12 cellular contexts compared by ENCODE assay signal in genomic region chr2:162242586-162243304, GRCh38. TPM values are rescaled to one million over a fixed set of nuclear protein-coding genes. Genes with fewer than 3 reads are reported as not detected.
DNase-seq lines count a peak whose midpoint lies in the region; ATAC-seq and TF ChIP-seq lines count a peak whose summit lies in the region.
"Had no signal": no experiment of that assay in that cellular context is flagged by ENCODE, and none has a peak within 500 bp of the region (broad histone marks: within the 10 kb centered on the region; RNA-seq: fewer than 3 reads in every experiment).

No MANE protein-coding gene starts in this region.

- H3K4me1 ChIP-seq in IMR-90 (ENCODE audit: control insufficient read depth, insufficient read depth, low read length) (peaks cover 16% of the 10 kb centered on the region), subcutaneous abdominal adipose tissue (ENCODE audit: control insufficient read depth in 5 of 5, insufficient read depth in 5 of 5, low read length in 5 of 5) (peaks cover 0 to 25% (median 17%) of the 10 kb centered on the region in 5 donors)

- BruUV-seq in IMR-90 (replicated peaks; lab: Mats Ljungman, UMichigan): TSS peak; percentile 86

- H3K18ac ChIP-seq in IMR-90 (ENCODE audit: low read depth, low read length): peak overlapping the region; percentile 97

- in situ Hi-C loops in IMR-90 (cut with MboI; ENCODE audit: low sequenced_read_pairs): no loop called here
- in situ Hi-C loops in astrocyte of the spinal cord (cut with HindIII; ENCODE audit: low sequenced_read_pairs): no loop called here

- WGBS in IMR-90 (ENCODE audit: extremely low coverage in 2 of 2, insufficient read length in 1 of 2), 2 experiments: no CpG with 5 or more reads among the region's 5 CpGs

- H2BK20ac ChIP-seq in IMR-90 (ENCODE audit: low read depth, low read length): peak overlapping the region; percentile 89; the same call in 1 of the 2 replicates

- H3K14ac ChIP-seq in IMR-90 (replicated peaks; ENCODE audit: low read depth, low read length): peak overlapping the region; percentile 86

- no peak for TF ChIP-seq RAD21 in IMR-90 (IDR thresholded peaks at IDR 0.05; ENCODE audit: low read length)

- H3K23ac ChIP-seq in IMR-90 (ENCODE audit: low read depth, low read length): peak overlapping the region; percentile 85

- H2AK5ac ChIP-seq in IMR-90 (ENCODE audit: low read depth, low read length): peak overlapping the region; percentile 35; the same call in 1 of the 2 replicates

- no peaks in the 10 kb centered on the region for H3K9me3 ChIP-seq in IMR-90 (ENCODE audit: control insufficient read depth, insufficient read depth, low read length)
- no peaks in the 10 kb centered on the region for H3K9me3 ChIP-seq in subcutaneous abdominal adipose tissue (ENCODE audit: control insufficient read depth in 5 of 5, low read length in 5 of 5)

- H2BK5ac ChIP-seq in IMR-90 (ENCODE audit: low read depth, low read length, poor library complexity, severe bottlenecking): peak overlapping the region; percentile 97

- H4K20me1 ChIP-seq in IMR-90 (ENCODE audit: insufficient read depth, low read length): no peaks in the 10 kb centered on the region

- peak overlapping the region; percentile 17; the same call in 2 of the 3 replicates for H2BK15ac ChIP-seq in IMR-90 (ENCODE audit: low read depth, low read length)

- H3K27ac ChIP-seq in IMR-90 (ENCODE audit: insufficient read depth, low read length) (peak overlapping the region; percentile 98), subcutaneous abdominal adipose tissue (ENCODE audit: low read depth, low read length) (peak overlapping the region; percentile 48)

- H2AK9ac ChIP-seq in IMR-90 (replicated peaks; ENCODE audit: low read depth, low read length, poor library complexity): no peak overlapping the region

- H2AFZ ChIP-seq in IMR-90 (replicated peaks; ENCODE audit: low read length, poor library complexity): no peak overlapping the region

- H3K27me3 ChIP-seq in IMR-90 (ENCODE audit: control insufficient read depth, insufficient read depth, low read length) (no peaks in the 10 kb centered on the region), kidney epithelial cell (ENCODE audit: control insufficient read depth, insufficient read depth, low read length) (no peaks in the 10 kb centered on the region), subcutaneous abdominal adipose tissue (ENCODE audit: control insufficient read depth in 5 of 5, insufficient read depth in 4 of 5, low read length in 5 of 5) (no peaks in the 10 kb centered on the region)

- intact Hi-C loops in IMR-90 (cut with micrococcal nuclease): loop anchor here (5.0 kb wide), 2 partner anchors 45 to 170 kb away; partner anchors contain the start of gene DPP4

- H3K9me1 ChIP-seq in IMR-90 (ENCODE audit: insufficient read depth, low read length): peaks cover 11% of the 10 kb centered on the region

- TF ChIP-seq POLR2A in IMR-90 (IDR thresholded peaks at IDR 0.05; ENCODE audit: low read depth, low read length): no peak

- peak; percentile 60 for ATAC-seq in IMR-90 (ENCODE audit: low read depth)
- no peak for ATAC-seq in HG03280 (IDR thresholded peaks at IDR 0.05; ENCODE audit: unreplicated experiment)

- H2BK120ac ChIP-seq in IMR-90 (ENCODE audit: low read depth, low read length): peak overlapping the region; percentile 96

- POLR2A ChIA-PET in IMR-90 (lab: Charles Lee; ENCODE audit: unreplicated experiment): interaction anchor here (0.6 to 1.2 kb wide), 4 partner anchors 10 to 46 kb away, joined by 3 to 7 read pairs (median 4); no protein-coding TSS in a partner anchor

- CTCF ChIA-PET in IMR-90 (lab: Yijun Ruan, JAX): interaction anchor here (0.6 to 3.4 kb wide), 6 partner anchors 22 to 1147 kb away, joined by 3 to 9 read pairs (median 4); no protein-coding TSS in a partner anchor

- H3K36me3 ChIP-seq in IMR-90 (ENCODE audit: control insufficient read depth, insufficient read depth, low read length): peaks cover 6% of the 10 kb centered on the region
- no peaks in the 10 kb centered on the region for H3K36me3 ChIP-seq in kidney epithelial cell (ENCODE audit: control insufficient read depth, insufficient read depth, low read length)
- H3K36me3 ChIP-seq in subcutaneous abdominal adipose tissue (ENCODE audit: control insufficient read depth in 5 of 5, insufficient read depth in 5 of 5, low read length in 5 of 5): no peaks in the 10 kb centered on the region

- H4K8ac ChIP-seq in IMR-90 (ENCODE audit: low read depth in 2 of 2, low read length in 2 of 2): peak overlapping the region; percentile 45 to 94

- dilution Hi-C loops in IMR-90 (cut with HindIII; ENCODE audit: low sequenced_read_pairs, unreplicated experiment): no loop called here

- peak; percentile 88 for DNase-seq in IMR-90
- DNase-seq in astrocyte of the spinal cord (ENCODE audit: low read depth, low spot score): peak; percentile 69
- no peak for DNase-seq in kidney epithelial cell (ENCODE audit: low read depth)
- no peak for DNase-seq in NCI-H187 treated with DMSO at 0.1 percent for 48 hours (lab: John Stamatoyannopoulos, UW)
- DNase-seq in activated CD4-positive, alpha-beta T cell treated with anti-CD3 and anti-CD28 coated beads, Interleukin-2, amount 50 U/mL, for 1 hour: no peak
- DNase-seq: NCI-H1417 treated with DMSO at 0.1 percent for 48 hours; SHP77 treated with DMSO at 0.1 percent for 48 hours; stimulated activated CD4-positive, alpha-beta T cell treated with anti-CD3 and anti-CD28 coated beads, Interleukin-4, amount 100 ng/mL, for 1 hour had no signal

- peak overlapping the region; percentile 83 for H3K4ac ChIP-seq in IMR-90 (ENCODE audit: low read depth, low read length)

- peak overlapping the region; percentile 91 for H3K4me2 ChIP-seq in IMR-90 (ENCODE audit: low read depth, low read length)

- peaks cover 14 to 19% of the 10 kb centered on the region in 2 experiments for H3K79me1 ChIP-seq in IMR-90 (ENCODE audit: low read depth in 1 of 2, low read length in 2 of 2)

- H3K9ac ChIP-seq in IMR-90 (ENCODE audit: low read depth, low read length) (peak overlapping the region; percentile 97), subcutaneous abdominal adipose tissue (ENCODE audit: low read length in 5 of 5) (peak overlapping the region in 1 of 5 donors; percentile 3)

- H4K91ac ChIP-seq in IMR-90 (ENCODE audit: insufficient read depth, low read depth, low read length): peak overlapping the region; percentile 89

- no peak for TF ChIP-seq CTCF in IMR-90 (conservative IDR thresholded peaks at IDR 0.05; ENCODE audit: low read depth, low read length)
- no peak for TF ChIP-seq CTCF in astrocyte of the spinal cord (IDR thresholded peaks at IDR 0.05; ENCODE audit: low read depth, low read length)
- TF ChIP-seq CTCF in kidney epithelial cell (IDR thresholded peaks at IDR 0.05; ENCODE audit: insufficient read depth, low read length, poor library complexity, severe bottlenecking): no peak

- peak overlapping the region; percentile 88 for H3K56ac ChIP-seq in IMR-90 (ENCODE audit: extremely low read depth, insufficient read depth, low read length)

- H4K5ac ChIP-seq in IMR-90 (ENCODE audit: low read depth, low read length): peak overlapping the region; percentile 96

- H3K4me3 ChIP-seq in IMR-90 (ENCODE audit: insufficient read depth, low read depth, low read length): peak overlapping the region; percentile 72
- H3K4me3 ChIP-seq in astrocyte of the spinal cord (ENCODE audit: low read depth, low read length): peak overlapping the region; percentile 55
- peak overlapping the region; percentile 8 for H3K4me3 ChIP-seq in kidney epithelial cell (ENCODE audit: low read depth, low read length)
- H3K4me3 ChIP-seq in subcutaneous abdominal adipose tissue (ENCODE audit: low read depth in 1 of 5, low read length in 5 of 5): peak overlapping the region; percentile 41 to 61 (median 51)
- H3K4me3 ChIP-seq: lung had no signal

TF ChIP-seq in IMR-90, 13 proteins besides CTCF, POLR2A, EP300 and RAD21:
- TF ChIP-seq MAFK (IDR thresholded peaks at IDR 0.05; ENCODE audit: low read depth, low read length) (no peak), CHD1 (IDR thresholded peaks at IDR 0.05; ENCODE audit: low read depth, low read length) (no peak), CEBPB (IDR thresholded peaks at IDR 0.05; ENCODE audit: low read depth, low read length) (peak; percentile 98)

RNA-seq across cellular contexts. Expression of gene FAP, which starts 0.5 kb away (rescaled TPM):
- total RNA-seq in IMR-90 (2012; rRNA removed) (71.0 and 93.9 TPM in 2 replicates), kidney epithelial cell (2.8 and 3.6 TPM in 2 replicates)
- polyA plus RNA-seq in IMR-90 (2012; rRNA removed): 74.1 and 95.0 TPM in 2 replicates
- polyA plus RNA-seq in IMR-90 (2012; cell fraction: cytosol; rRNA removed): 17.0 and 24.2 TPM in 2 replicates
- polyA plus RNA-seq in IMR-90 (2012; cell fraction: nucleus; rRNA removed; ENCODE audit: low replicate concordance): 33.6 and 384 TPM in 2 replicates
- total RNA-seq: activated CD8-positive, alpha-beta memory T cell treated with anti-CD3 and anti-CD28 coated beads for 36 hours had no signal

Comparison
In these comparisons a context has a peak if more than half of its experiments do, and no peak if none do; other contexts are left out.
1. DNase-seq: peak in IMR-90 (single experiment) and astrocyte of the spinal cord (single experiment); none in kidney epithelial cell (single experiment), NCI-H187 treated with DMSO at 0.1 percent for 48 hours (single experiment) and activated CD4-positive, alpha-beta T cell treated with anti-CD3 and anti-CD28 coated beads, Interleukin-2, amount 50 U/mL, for 1 hour (single experiment).
2. H3K4me3 ChIP-seq: peak in every context shown above with its lines; median percentile 72 in IMR-90; 55 in astrocyte of the spinal cord; 51 in subcutaneous abdominal adipose tissue; 8 in kidney epithelial cell.
3. RNA of gene FAP, which starts 0.5 kb away (total RNA-seq): 71.0 to 93.9 TPM in IMR-90; 2.8 to 3.6 TPM in kidney epithelial cell; every median in the first group is over 10 times any median in the second.